18 cellular contexts compared by ENCODE assay signal in the genomic region with DNA sequence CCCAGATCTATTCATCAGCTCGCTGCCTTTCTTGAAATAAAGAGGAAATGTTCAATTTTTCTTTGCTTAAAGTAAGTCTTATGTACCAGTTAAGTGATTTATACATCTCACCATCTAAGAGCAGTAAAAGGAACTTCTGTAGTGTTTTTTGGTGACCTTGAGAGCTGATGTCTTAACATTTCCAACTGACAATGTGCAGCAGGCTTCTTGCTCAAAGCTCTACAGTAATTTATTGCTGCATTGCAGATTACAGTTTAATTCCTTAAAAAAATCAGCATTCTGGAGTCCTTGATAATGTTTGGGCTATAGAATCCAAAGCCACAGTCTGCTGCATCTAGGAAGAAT.
DNase-seq lines count a peak whose midpoint lies in the region; ATAC-seq and TF ChIP-seq lines count a peak whose summit lies in the region.
"Had no signal": no experiment of that assay in that cellular context is flagged by ENCODE, and none has a peak within 500 bp of the region (broad histone marks: within the 10 kb centered on the region; RNA-seq: fewer than 3 reads in every experiment).

No MANE protein-coding gene starts in this region.

- TF ChIP-seq CTCF in ascending aorta (IDR thresholded peaks at IDR 0.05) (no peak), thoracic aorta (IDR thresholded peaks at IDR 0.05) (no peak)

- DNase-seq in ascending aorta (ENCODE audit: low spot score in 2 of 2): no peak
- peak; percentile 38 for DNase-seq in medulla oblongata (ENCODE audit: extremely low spot score)
- no peak for DNase-seq in thoracic aorta (ENCODE audit: low spot score)
- no peak for DNase-seq in NCI-H128 (lab: John Stamatoyannopoulos, UW; ENCODE audit: unreplicated experiment)
- DNase-seq: CD4-positive, alpha-beta memory T cell; DND-41; GF-D8; H7; KBM-7; MM.1S; NCI-H1417 treated with DMSO at 0.1 percent for 48 hours; NCI-H2029 treated with DMSO at 0.1 percent for 48 hours; NCI-H510A; SJCRH30 had no signal

- no peaks in the 10 kb centered on the region for H3K36me3 ChIP-seq in ascending aorta
- H3K36me3 ChIP-seq in thoracic aorta: no peaks in the 10 kb centered on the region
- H3K36me3 ChIP-seq: SJCRH30 had no signal

- peak overlapping the region; percentile 65 to 68 for H3K27ac ChIP-seq in ascending aorta
- H3K27ac ChIP-seq in thoracic aorta: peak overlapping the region; percentile 48 to 77
- H3K27ac ChIP-seq: RWPE1, SJCRH30 had no signal

- H3K9me3 ChIP-seq in ascending aorta: no peaks in the 10 kb centered on the region
- H3K9me3 ChIP-seq in thoracic aorta: no peaks in the 10 kb centered on the region
- H3K9me3 ChIP-seq: SJCRH30 had no signal

- intact Hi-C loops in ascending aorta (cut with DNase I): loop anchor here (2.0 kb wide), 1 partner anchor 60 kb away; no protein-coding TSS in a partner anchor

- H3K27me3 ChIP-seq in ascending aorta (no peaks in the 10 kb centered on the region), thoracic aorta (replicated peaks; ENCODE audit: insufficient read depth) (no peaks in the 10 kb centered on the region)
- H3K27me3 ChIP-seq: SJCRH30 had no signal

- peaks cover 0 to 8% of the 10 kb centered on the region in 2 donors for H3K4me1 ChIP-seq in ascending aorta
- H3K4me1 ChIP-seq in thoracic aorta (ENCODE audit: control insufficient read depth in 1 of 2, low read depth in 2 of 2): peaks cover 7 to 28% of the 10 kb centered on the region in 2 donors
- H3K4me1 ChIP-seq: SJCRH30 had no signal

- H3K4me3 ChIP-seq in ascending aorta (no peak overlapping the region), thoracic aorta (peak overlapping the region; percentile 68)
- H3K4me3 ChIP-seq: SJCRH30 had no signal

- ATAC-seq in GM21526 (IDR thresholded peaks at IDR 0.05; ENCODE audit: low FRiP score, unreplicated experiment) (peak; percentile 7), thoracic aorta (ENCODE audit: insufficient number of reproducible peaks, low FRiP score, low read depth) (no peak), HG03439 (IDR thresholded peaks at IDR 0.05; ENCODE audit: unreplicated experiment) (no peak), GM19397 (IDR thresholded peaks at IDR 0.05; ENCODE audit: unreplicated experiment) (no peak)
